In genomic region chr10:68562666-68563522, GRCh38 we compare ENCODE assay signal across 8 cellular contexts. TPM values are rescaled to one million over a fixed set of nuclear protein-coding genes. Genes with fewer than 3 reads are reported as not detected.
DNase-seq lines count a peak whose midpoint lies in the region; TF ChIP-seq lines count a peak whose summit lies in the region.

No MANE protein-coding gene starts in this region.

- peak overlapping the region; percentile 3 for H2AFZ ChIP-seq in neural cell (ENCODE audit: low read depth, low read length)

- peaks cover 15% of the 10 kb centered on the region for H3K27me3 ChIP-seq in neural cell (ENCODE audit: insufficient read depth, low read depth, low read length)

- no peak for TF ChIP-seq EP300 in neural cell (conservative IDR thresholded peaks at IDR 0.05; ENCODE audit: poor library complexity, severe bottlenecking)

- DNase-seq in DMS53 treated with DMSO at 0.1 percent for 48 hours (lab: John Stamatoyannopoulos, UW; ENCODE audit: unreplicated experiment) (peak; percentile 9), KBM-7 (peak; percentile 47), choroid plexus epithelial cell (ENCODE audit: low read depth) (peak; percentile 62), superior temporal gyrus (ENCODE audit: extremely low spot score) (no peak), SIG-M5 (lab: John Stamatoyannopoulos, UW) (no peak), LoVo (ENCODE audit: low spot score) (no peak)
- DNase-seq in central memory CD4-positive, alpha-beta T cell, result no peak

- H3K9ac ChIP-seq in neural cell (ENCODE audit: low read length), result peak overlapping the region; percentile 34

- TF ChIP-seq CTCF in choroid plexus epithelial cell (conservative IDR thresholded peaks at IDR 0.05; ENCODE audit: low read depth, low read length), result no peak
- no peak for TF ChIP-seq CTCF in neural cell (IDR thresholded peaks at IDR 0.05; ENCODE audit: poor library complexity, severe bottlenecking)

- H3K79me2 ChIP-seq in neural cell (replicated peaks; ENCODE audit: insufficient read depth, low read length), result peaks cover 67% of the 10 kb centered on the region

- no peak for TF ChIP-seq RAD21 in neural cell (conservative IDR thresholded peaks at IDR 0.05)

- no peaks in the 10 kb centered on the region for H3K9me2 ChIP-seq in neural cell (ENCODE audit: insufficient read depth, low read length)

- no peaks in the 10 kb centered on the region for H3K36me3 ChIP-seq in neural cell (ENCODE audit: insufficient read depth, low read length)

- peaks cover 3% of the 10 kb centered on the region for H3F3A ChIP-seq in neural cell (ENCODE audit: insufficient read depth, low read length, poor library complexity, severe bottlenecking)

- H3K27ac ChIP-seq in neural cell (ENCODE audit: low read length), result no peak overlapping the region

- H3K9me3 ChIP-seq in neural cell (ENCODE audit: low read length), result no peaks in the 10 kb centered on the region

- in situ Hi-C loops in KBM-7 (cut with MboI; ENCODE audit: low pct_unique_long_range_greater_than_20kb, low sequenced_read_pairs), result no loop called here

- H4K20me1 ChIP-seq in neural cell (ENCODE audit: insufficient read depth), result no peaks in the 10 kb centered on the region

- H3K4me2 ChIP-seq in neural cell (ENCODE audit: low read length), result peak overlapping the region; percentile 84

- H3K4me3 ChIP-seq in choroid plexus epithelial cell (ENCODE audit: low read depth, low read length) (peak overlapping the region; percentile 70), neural cell (ENCODE audit: low read length) (peak overlapping the region; percentile 75)

TF ChIP-seq in neural cell, 6 proteins besides CTCF, POLR2A, EP300 and RAD21:
- TF ChIP-seq EZH2 (IDR thresholded peaks at IDR 0.05; ENCODE audit: borderline replicate concordance, insufficient read depth, low read length, poor library complexity, severe bottlenecking), result no peak
- TF ChIP-seq SMC3 (conservative IDR thresholded peaks at IDR 0.05; ENCODE audit: poor library complexity), result no peak
- TF ChIP-seq POLR2AphosphoS5 (IDR thresholded peaks at IDR 0.05), result no peak
- no peak for TF ChIP-seq MXI1 (conservative IDR thresholded peaks at IDR 0.05; ENCODE audit: poor library complexity, severe bottlenecking)
- no peak for TF ChIP-seq TAF1 (IDR thresholded peaks at IDR 0.05; ENCODE audit: low read depth)
- TF ChIP-seq REST (IDR thresholded peaks at IDR 0.05; ENCODE audit: borderline replicate concordance), result no peak

RNA-seq across cellular contexts. Expression of gene TET1, which starts 2.8 kb away (rescaled TPM):
- 3.6 and 5.2 TPM in 2 replicates for polyA plus RNA-seq in neural cell
- polyA minus RNA-seq in neural cell, result 77.2 and 89.3 TPM in 2 replicates

RNA-seq across cellular contexts. Expression of gene SLC25A16, which starts 35.6 kb away (rescaled TPM):
- 9.9 and 10.1 TPM in 2 replicates for polyA plus RNA-seq in neural cell
- polyA minus RNA-seq in neural cell, result 30.9 and 42.7 TPM in 2 replicates

Comparison
In these comparisons a context has a peak if more than half of its experiments do, and no peak if none do; other contexts are left out.
1. DNase-seq: peak in DMS53 treated with DMSO at 0.1 percent for 48 hours (single experiment), KBM-7 (single experiment) and choroid plexus epithelial cell (single experiment); none in superior temporal gyrus (single experiment), SIG-M5 (single experiment), LoVo (single experiment) and central memory CD4-positive, alpha-beta T cell (single experiment).